ENCODE assay signal across 27 cellular contexts in the genomic region with DNA sequence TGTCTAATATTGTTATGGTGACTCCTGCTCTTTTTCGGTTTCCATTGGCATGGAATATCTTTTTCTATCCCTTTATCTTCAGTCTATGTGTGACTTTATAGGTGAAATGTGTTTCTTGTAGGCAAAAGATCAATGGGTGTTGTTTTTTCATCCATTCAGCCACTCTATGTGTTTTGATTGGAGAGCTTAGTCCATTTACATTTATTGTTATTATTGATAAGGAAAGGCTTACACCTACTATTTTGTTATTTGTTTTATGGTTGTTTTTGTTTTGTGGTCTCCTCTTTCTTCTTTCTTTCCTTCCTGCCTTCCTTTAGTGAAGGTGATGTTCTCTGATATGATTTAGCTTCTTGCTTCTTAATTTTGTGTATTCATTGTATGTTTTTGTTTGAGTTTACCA.
"Had no signal": no experiment of that assay in that cellular context is flagged by ENCODE, and none has a peak within 500 bp of the region (broad histone marks: within the 10 kb centered on the region; RNA-seq: fewer than 3 reads in every experiment).

No MANE protein-coding gene starts in this region.

- H3K27ac ChIP-seq: stomach, suprapubic skin, testis, thoracic aorta, thyroid gland, tibial artery, tibial nerve, transverse colon, upper lobe of left lung, upper lobe of right lung, uterus, vagina had no signal

- ATAC-seq: stimulated activated effector memory CD8-positive, alpha-beta T cell treated with anti-CD3 and anti-CD28 coated beads, Interleukin-12 subunit alpha, Interleukin-12 subunit beta, amount 100 ng/mL, for 72 hours; stimulated activated memory B cell treated with anti-CD40 and anti-IgM and Interleukin-4, amounts not matched to agents 10 μg/mL and 1 μg/mL and 100 μg/mL, for 72 hours; stimulated activated naive B cell treated with anti-CD40 and anti-IgM and Interleukin-4, amounts not matched to agents 10 μg/mL and 1 μg/mL and 100 μg/mL, for 72 hours; stimulated activated naive CD8-positive, alpha-beta T cell treated with anti-CD3 and anti-CD28 coated beads, Interleukin-15, amount 100 ng/mL, for 72 hours; stimulated activated naive CD8-positive, alpha-beta T cell treated with anti-CD3 and anti-CD28 coated beads, Interleukin-15, Interleukin-2, amounts not matched to agents 100 U/mL and 50 U/mL, for 24 hours; upper lobe of right lung had no signal

- H3K27me3 ChIP-seq: stomach, suprapubic skin, testis, thyroid gland, tibial artery, tibial nerve, transverse colon, upper lobe of left lung, upper lobe of right lung, uterus, vagina had no signal

- H3K9me3 ChIP-seq: testis, thyroid gland, upper lobe of right lung, uterus had no signal

- H3K4me1 ChIP-seq: stomach, suprapubic skin, testis, thyroid gland, tibial artery, tibial nerve, transverse colon, upper lobe of left lung, upper lobe of right lung, uterus, vagina had no signal

- H3K4me3 ChIP-seq: stomach, suprapubic skin, testis, thoracic aorta, thyroid gland, tibial artery, tibial nerve, transverse colon, upper lobe of left lung, upper lobe of right lung, uterus, vagina had no signal

- DNase-seq: stimulated activated CD4-positive, alpha-beta T cell treated with anti-CD3 and anti-CD28 coated beads, Interleukin-2, amount 100 ng/mL, for 48 hours; stimulated activated CD4-positive, alpha-beta T cell treated with anti-CD3 and anti-CD28 coated beads, Interleukin-4, amount 100 ng/mL, for 1 hour; stimulated activated CD4-positive, alpha-beta T cell treated with anti-CD3 and anti-CD28 coated beads, Interleukin-4, amount 100 ng/mL, for 24 hours; stimulated activated CD4-positive, alpha-beta T cell treated with anti-CD3 and anti-CD28 coated beads, Interleukin-4, amount 100 ng/mL, for 4 hours; stimulated activated CD8-positive, alpha-beta memory T cell treated with anti-CD3 and anti-CD28 coated beads, Interleukin-4, amount 100 ng/mL, for 48 hours; stimulated activated naive B cell treated with anti-CD40 and anti-IgM and Interleukin-4, amounts not matched to agents 10 μg/mL and 1 μg/mL and 100 μg/mL, for 72 hours; stimulated activated naive CD4-positive, alpha-beta T cell; stimulated activated naive CD4-positive, alpha-beta T cell treated with Interleukin-2 at 50 U/mL for 16 hours; stimulated activated naive CD8-positive, alpha-beta T cell treated with anti-CD3 and anti-CD28 coated beads, Interleukin-15, amount 100 ng/mL, for 72 hours; stimulated activated naive CD8-positive, alpha-beta T cell treated with anti-CD3 and anti-CD28 coated beads, Interleukin-15, Interleukin-2, amounts not matched to agents 100 U/mL and 50 U/mL, for 24 hours; stomach; substantia nigra; testis; thyroid gland; tibial artery; transverse colon; trophoblast cell; upper lobe of left lung; upper lobe of right lung; uterus had no signal

- H3K36me3 ChIP-seq: stomach, suprapubic skin, thoracic aorta, thyroid gland, tibial artery, tibial nerve, transverse colon, upper lobe of left lung, upper lobe of right lung, uterus, vagina had no signal

- FAIRE-seq: urothelium cell line had no signal
